1 cellular context compared by ENCODE assay signal in the genomic region with DNA sequence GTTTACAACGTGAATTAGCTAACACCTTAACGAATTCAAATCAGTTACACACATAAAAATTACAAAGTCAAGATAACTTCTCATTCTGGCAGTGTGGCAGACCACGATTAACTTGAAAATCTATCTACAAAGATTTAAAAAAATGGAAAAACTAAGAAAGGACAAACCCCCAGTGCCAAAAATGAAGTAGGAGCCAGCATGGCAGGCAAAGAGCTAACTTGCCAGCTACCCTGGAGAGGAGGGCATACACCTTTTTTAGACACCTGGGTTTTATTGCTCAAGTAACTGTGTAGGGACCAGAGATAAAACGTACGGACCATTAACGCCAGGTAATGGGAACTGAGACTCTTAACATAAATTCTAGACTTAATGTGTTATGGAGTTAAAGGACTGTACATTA.
TF ChIP-seq lines count a peak whose summit lies in the region.

No MANE protein-coding gene starts in this region.

TF ChIP-seq in endothelial cell of umbilical vein, 7 proteins besides CTCF, POLR2A, EP300 and RAD21:
- no peak for TF ChIP-seq FOS (IDR thresholded peaks at IDR 0.05; ENCODE audit: borderline replicate concordance, insufficient read depth, low read length)
- TF ChIP-seq EZH2 (IDR thresholded peaks at IDR 0.05; ENCODE audit: borderline replicate concordance, low read depth, low read length, severe bottlenecking), result no peak
- TF ChIP-seq, protein P1, sequence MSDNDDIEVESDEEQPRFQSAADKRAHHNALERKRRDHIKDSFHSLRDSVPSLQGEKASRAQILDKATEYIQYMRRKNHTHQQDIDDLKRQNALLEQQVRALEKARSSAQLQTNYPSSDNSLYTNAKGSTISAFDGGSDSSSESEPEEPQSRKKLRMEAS (IDR thresholded peaks at IDR 0.05; ENCODE audit: insufficient read depth, insufficient read length), result no peak
- TF ChIP-seq GATA2 (IDR thresholded peaks at IDR 0.05; ENCODE audit: insufficient read depth, insufficient read length, low read depth, low read length), result no peak
- no peak for TF ChIP-seq POLR2AphosphoS5 (IDR thresholded peaks at IDR 0.05; ENCODE audit: insufficient read depth, low read depth, low read length)
- TF ChIP-seq MYC (IDR thresholded peaks at IDR 0.05; ENCODE audit: low read depth, low read length), result no peak
- no peak for TF ChIP-seq JUN (IDR thresholded peaks at IDR 0.05; ENCODE audit: borderline replicate concordance, insufficient read depth, insufficient read length, low read depth)
